ENCODE assay signal across 10 cellular contexts in genomic region chr1:89611721-89612120, GRCh38. TPM values are rescaled to one million over a fixed set of nuclear protein-coding genes. Genes with fewer than 3 reads are reported as not detected.
DNase-seq lines count a peak whose midpoint lies in the region; ATAC-seq lines count a peak whose summit lies in the region.
"Had no signal": no experiment of that assay in that cellular context is flagged by ENCODE, and none has a peak within 500 bp of the region (broad histone marks: within the 10 kb centered on the region; RNA-seq: fewer than 3 reads in every experiment).

No MANE protein-coding gene starts in this region.

- H3K4me3 ChIP-seq in effector memory CD4-positive, alpha-beta T cell (ENCODE audit: insufficient read depth, low read depth, low read length, poor library complexity, severe bottlenecking): no peak overlapping the region
- no peak overlapping the region for H3K4me3 ChIP-seq in MG63

- no peaks in the 10 kb centered on the region for H3K27me3 ChIP-seq in effector memory CD4-positive, alpha-beta T cell (replicated peaks; ENCODE audit: control insufficient read depth, insufficient read depth, low read length, poor library complexity, severe bottlenecking)
- no peaks in the 10 kb centered on the region for H3K27me3 ChIP-seq in MG63

- H3K4me1 ChIP-seq in effector memory CD4-positive, alpha-beta T cell (ENCODE audit: control insufficient read depth, insufficient read depth, low read length, poor library complexity, severe bottlenecking): peaks cover 52% of the 10 kb centered on the region

- DNase-seq in effector memory CD4-positive, alpha-beta T cell: no peak
- DNase-seq in RKO (ENCODE audit: low spot score) (no peak), A172 (ENCODE audit: low spot score) (no peak), NCI-H2227 treated with DMSO at 0.1 percent for 48 hours (lab: John Stamatoyannopoulos, UW) (no peak), MG63 (no peak)
- DNase-seq: cerebellar nuclear complex, nucleus accumbens had no signal

- no peaks in the 10 kb centered on the region for H3K36me3 ChIP-seq in effector memory CD4-positive, alpha-beta T cell (ENCODE audit: control insufficient read depth, insufficient read depth, low read length)
- H3K36me3 ChIP-seq in MG63: no peaks in the 10 kb centered on the region

- ATAC-seq in GM18867 (IDR thresholded peaks at IDR 0.05; ENCODE audit: unreplicated experiment) (peak; percentile 97), GM21515 (IDR thresholded peaks at IDR 0.05; ENCODE audit: unreplicated experiment) (peak; percentile 97), HG03159 (IDR thresholded peaks at IDR 0.05; ENCODE audit: unreplicated experiment) (peak; percentile 96)

- no peaks in the 10 kb centered on the region for H3K9me3 ChIP-seq in effector memory CD4-positive, alpha-beta T cell (ENCODE audit: control insufficient read depth, low read length)
- H3K9me3 ChIP-seq in MG63: no peaks in the 10 kb centered on the region

- H3K27ac ChIP-seq in effector memory CD4-positive, alpha-beta T cell (ENCODE audit: insufficient read depth, low read length, poor library complexity, severe bottlenecking): peak overlapping the region; percentile 91

RNA-seq across cellular contexts. Expression of gene LRRC8C, which starts 21.2 kb away (rescaled TPM):
- 2.0 and 3.0 TPM in 2 replicates for total RNA-seq in A172 (2014; rRNA removed; shearing (Covaris generic))
- 0.05 and 0.43 TPM in 2 replicates for total RNA-seq in MG63 (2014; rRNA removed; shearing (Covaris generic); ENCODE audit: low replicate concordance)
